In genomic region chr12:92602476-92602875, GRCh38 we compare ENCODE assay signal across 12 cellular contexts.
A peak's percentile ranks its signal among the peaks of the same experiment; 100 is the strongest.
DNase-seq lines count a peak whose midpoint lies in the region; ATAC-seq and TF ChIP-seq lines count a peak whose summit lies in the region.
"Had no signal": no experiment of that assay in that cellular context is flagged by ENCODE, and none has a peak within 500 bp of the region (broad histone marks: within the 10 kb centered on the region; RNA-seq: fewer than 3 reads in every experiment).

No MANE protein-coding gene starts in this region.

- no peak overlapping the region for H3K4me3 ChIP-seq in SJSA1
- no peak overlapping the region for H3K4me3 ChIP-seq in smooth muscle cell
- H3K4me3 ChIP-seq in heart left ventricle: no peak overlapping the region
- H3K4me3 ChIP-seq: lower lobe of right lung had no signal

- H3K4me3 Mint-ChIP-seq in activated T-cell treated with anti-CD3 and anti-CD28 coated beads, Interleukin-2, amount 50 U/mL, for 24 hours: no peak overlapping the region

- H3K9me3 ChIP-seq in SJSA1 (replicated peaks) (peaks cover 3% of the 10 kb centered on the region; the same call in 1 of the 2 replicates), smooth muscle cell (replicated peaks; ENCODE audit: low read depth) (no peaks in the 10 kb centered on the region), heart left ventricle (peaks cover 0 to 11% (median 0%) of the 10 kb centered on the region in 12 donors)

- TF ChIP-seq POLR2A in heart left ventricle (IDR thresholded peaks at IDR 0.05): no peak

- H3K27me3 ChIP-seq in SJSA1 (replicated peaks): no peaks in the 10 kb centered on the region
- no peaks in the 10 kb centered on the region for H3K27me3 ChIP-seq in smooth muscle cell (ENCODE audit: low read depth)
- H3K27me3 ChIP-seq in heart left ventricle: no peaks in the 10 kb centered on the region

- H3K36me3 Mint-ChIP-seq in activated T-cell treated with anti-CD3 and anti-CD28 coated beads, Interleukin-2, amount 50 U/mL, for 24 hours (ENCODE audit: low read depth): peaks cover 19% of the 10 kb centered on the region

- peaks cover 54% of the 10 kb centered on the region for H3K4me1 Mint-ChIP-seq in activated T-cell treated with anti-CD3 and anti-CD28 coated beads, Interleukin-2, amount 50 U/mL, for 24 hours (ENCODE audit: low read depth)

- H4K20me1 ChIP-seq in smooth muscle cell (ENCODE audit: low read depth): no peaks in the 10 kb centered on the region

- no peak overlapping the region for H3K9ac ChIP-seq in smooth muscle cell (ENCODE audit: low read depth)

- peaks cover 18% of the 10 kb centered on the region for H3K4me1 ChIP-seq in SJSA1 (replicated peaks)
- no peaks in the 10 kb centered on the region for H3K4me1 ChIP-seq in smooth muscle cell (ENCODE audit: low read depth)
- H3K4me1 ChIP-seq in heart left ventricle: peaks cover 0 to 15% (median 0%) of the 10 kb centered on the region in 12 donors

- H3K4me2 ChIP-seq in smooth muscle cell: no peak overlapping the region

- no peaks in the 10 kb centered on the region for H3K36me3 ChIP-seq in SJSA1
- no peaks in the 10 kb centered on the region for H3K36me3 ChIP-seq in smooth muscle cell (ENCODE audit: low read depth)
- H3K36me3 ChIP-seq in heart left ventricle: no peaks in the 10 kb centered on the region
- H3K36me3 ChIP-seq: lower lobe of right lung had no signal

- peak overlapping the region; percentile 1 for H3K27ac Mint-ChIP-seq in activated T-cell treated with anti-CD3 and anti-CD28 coated beads, Interleukin-2, amount 50 U/mL, for 24 hours

- H3K27me3 Mint-ChIP-seq in activated T-cell treated with anti-CD3 and anti-CD28 coated beads, Interleukin-2, amount 50 U/mL, for 24 hours: no peaks in the 10 kb centered on the region

- H3K27ac ChIP-seq in SJSA1 (peak overlapping the region; percentile 79), smooth muscle cell (ENCODE audit: low read depth) (peak overlapping the region; percentile 10), heart left ventricle (no peak overlapping the region)
- H3K27ac ChIP-seq: lower lobe of right lung had no signal

- H2AFZ ChIP-seq in smooth muscle cell (ENCODE audit: low read depth): no peak overlapping the region

- intact Hi-C loops in heart left ventricle (cut with DNase I): loop anchor here in 2 of 10 donors (10.0 kb wide), 1 partner anchor 1218 kb away; no protein-coding TSS in a partner anchor

- peaks cover under 1% of the 10 kb centered on the region for H3F3A ChIP-seq in smooth muscle cell (ENCODE audit: low read depth)

- TF ChIP-seq CTCF in smooth muscle cell (IDR thresholded peaks at IDR 0.05; ENCODE audit: borderline replicate concordance, insufficient read depth, poor library complexity, severe bottlenecking) (no peak), heart left ventricle (IDR thresholded peaks at IDR 0.05) (no peak)

- no peak for DNase-seq in activated T-cell treated with anti-CD3 and anti-CD28 coated beads, Interleukin-2, amount 50 U/mL, for 24 hours
- DNase-seq in activated T-cell treated with anti-CD3 and anti-CD28 coated beads for 4 hours (no peak), SJSA1 (ENCODE audit: low read depth in 1 of 2, low spot score in 2 of 2) (peak in 1 of 2 experiments; percentile 60), smooth muscle cell (lab: John Stamatoyannopoulos, UW; ENCODE audit: unreplicated experiment) (no peak), SHP77 treated with DMSO at 0.1 percent for 48 hours (lab: John Stamatoyannopoulos, UW) (no peak), heart left ventricle (no peak)
- DNase-seq: activated naive CD4-positive, alpha-beta T cell treated with anti-CD3 and anti-CD28 coated beads, Interleukin-2, amount 50 U/mL, for 16 hours; AML-193; lower lobe of right lung; retina had no signal

- ATAC-seq in esophagus mucosa (peak; percentile 76), heart left ventricle (no peak), GM18498 (IDR thresholded peaks at IDR 0.05; ENCODE audit: unreplicated experiment) (no peak)
- ATAC-seq: lower lobe of right lung had no signal

- H3K79me2 ChIP-seq in smooth muscle cell (ENCODE audit: low read depth): no peaks in the 10 kb centered on the region

- 66% methylated on average over 2 of the region's 2 CpGs for WGBS in smooth muscle cell (ENCODE audit: low lambda C conversion rate)
- WGBS in heart left ventricle, 4 donors: 73 to 84% (median 78%) methylated on average over 2 of the region's 2 CpGs

- H3K9me3 Mint-ChIP-seq in activated T-cell treated with anti-CD3 and anti-CD28 coated beads, Interleukin-2, amount 50 U/mL, for 24 hours: peaks cover 27% of the 10 kb centered on the region

Comparison
In these comparisons a context has a peak if more than half of its experiments do, and no peak if none do; other contexts are left out.
1. H3K27ac ChIP-seq: peak in SJSA1 (single experiment) and smooth muscle cell (single experiment); none in heart left ventricle (0 of 12).